In the genomic region with DNA sequence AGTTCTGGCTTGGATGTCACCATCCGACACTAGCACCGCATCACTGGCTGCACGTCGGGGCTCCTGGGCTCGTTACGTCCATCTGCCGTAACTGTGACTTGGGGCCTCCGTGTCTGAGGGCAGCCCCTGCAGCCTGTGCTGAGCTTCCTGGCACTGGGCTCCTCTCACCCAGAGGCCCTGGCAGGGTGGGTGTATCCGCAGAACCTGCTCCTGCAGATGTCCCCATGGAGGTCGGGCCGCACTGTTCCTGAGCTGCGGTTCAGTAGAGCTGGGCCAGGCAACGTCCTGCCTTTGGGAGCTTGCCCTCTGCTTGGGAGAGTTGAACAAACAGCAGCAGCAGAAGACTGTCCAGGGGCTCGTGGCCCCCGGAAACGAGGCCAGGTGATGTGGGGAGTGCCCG, we compare ENCODE assay signal across 16 cellular contexts.
"Had no signal": no experiment of that assay in that cellular context is flagged by ENCODE, and none has a peak within 500 bp of the region (broad histone marks: within the 10 kb centered on the region; RNA-seq: fewer than 3 reads in every experiment).

No MANE protein-coding gene starts in this region.

- H3K36me3 ChIP-seq: ascending aorta, gastroesophageal sphincter, heart right ventricle, left lung, neutrophil had no signal

- ATAC-seq: gastroesophageal sphincter; mucosa of descending colon; naive thymus-derived CD4-positive, alpha-beta T cell; stimulated activated memory B cell treated with anti-CD40 and anti-IgM and Interleukin-4, amounts not matched to agents 10 μg/mL and 1 μg/mL and 100 μg/mL, for 72 hours had no signal

- H3K27me3 ChIP-seq: ascending aorta, dorsolateral prefrontal cortex, gastroesophageal sphincter, heart right ventricle had no signal

- H3K4me3 ChIP-seq: ascending aorta, dorsolateral prefrontal cortex, gastroesophageal sphincter, heart right ventricle, left lung, mucosa of descending colon had no signal

- H3K27ac ChIP-seq: ascending aorta, gastroesophageal sphincter, heart right ventricle, left lung, neutrophil had no signal

- H3K9me3 ChIP-seq: ascending aorta, gastroesophageal sphincter, heart right ventricle, left lung, mucosa of descending colon, neutrophil had no signal

- DNase-seq: activated B cell treated with CpG ODN at 0.5 μM for 24 hours; activated CD4-positive, alpha-beta T cell treated with anti-CD3 and anti-CD28 coated beads, Interleukin-2, amount 50 U/mL, for 1 hour; activated naive CD4-positive, alpha-beta T cell treated with anti-CD3 and anti-CD28 coated beads, Interleukin-2, amount 10 ng/mL, durations not matched to agents 7 days and 5 days; activated T-cell treated with anti-CD3 and anti-CD28 coated beads, Interleukin-2, amount 50 U/mL, for 24 hours; dorsolateral prefrontal cortex; erythroblast; heart right ventricle; mucosa of descending colon; naive thymus-derived CD4-positive, alpha-beta T cell; stimulated activated CD4-positive, alpha-beta T cell treated with anti-CD3 and anti-CD28 coated beads, Interleukin-12 subunit alpha, Interleukin-12 subunit beta, amount 100 ng/mL, for 4 hours; SW 1271 had no signal
